Comparison of ENCODE assay signal across 1 cellular context in the genomic region with DNA sequence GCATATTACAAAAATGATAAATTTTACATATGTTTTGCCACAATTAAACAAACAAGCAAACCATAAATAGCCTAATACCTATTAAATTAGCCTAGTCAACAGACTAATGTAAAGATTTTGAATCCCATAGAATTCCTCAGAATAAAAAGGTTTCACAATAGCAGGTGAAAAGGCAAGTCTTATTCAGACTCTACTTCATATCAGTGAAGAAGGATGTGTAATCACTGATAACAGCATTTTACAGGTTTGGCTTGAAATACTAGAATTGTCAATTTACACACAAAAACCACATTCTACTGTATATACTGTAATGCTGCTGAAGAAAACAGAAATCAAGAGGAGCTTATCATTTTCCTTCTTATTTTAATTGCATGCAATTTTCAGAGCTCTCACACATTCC.
TF ChIP-seq lines count a peak whose summit lies in the region.

No MANE protein-coding gene starts in this region.

TF ChIP-seq in IMR-90, 13 proteins besides CTCF, POLR2A, EP300 and RAD21:
- TF ChIP-seq USF2 (IDR thresholded peaks at IDR 0.05; ENCODE audit: low read depth, low read length) = no peak
- TF ChIP-seq CEBPB (IDR thresholded peaks at IDR 0.05; ENCODE audit: low read depth, low read length) = 0 out of 2 replicates have a peak, but pooled peaks have one; percentile 15
